Comparison of ENCODE assay signal across 8 cellular contexts in the genomic region with DNA sequence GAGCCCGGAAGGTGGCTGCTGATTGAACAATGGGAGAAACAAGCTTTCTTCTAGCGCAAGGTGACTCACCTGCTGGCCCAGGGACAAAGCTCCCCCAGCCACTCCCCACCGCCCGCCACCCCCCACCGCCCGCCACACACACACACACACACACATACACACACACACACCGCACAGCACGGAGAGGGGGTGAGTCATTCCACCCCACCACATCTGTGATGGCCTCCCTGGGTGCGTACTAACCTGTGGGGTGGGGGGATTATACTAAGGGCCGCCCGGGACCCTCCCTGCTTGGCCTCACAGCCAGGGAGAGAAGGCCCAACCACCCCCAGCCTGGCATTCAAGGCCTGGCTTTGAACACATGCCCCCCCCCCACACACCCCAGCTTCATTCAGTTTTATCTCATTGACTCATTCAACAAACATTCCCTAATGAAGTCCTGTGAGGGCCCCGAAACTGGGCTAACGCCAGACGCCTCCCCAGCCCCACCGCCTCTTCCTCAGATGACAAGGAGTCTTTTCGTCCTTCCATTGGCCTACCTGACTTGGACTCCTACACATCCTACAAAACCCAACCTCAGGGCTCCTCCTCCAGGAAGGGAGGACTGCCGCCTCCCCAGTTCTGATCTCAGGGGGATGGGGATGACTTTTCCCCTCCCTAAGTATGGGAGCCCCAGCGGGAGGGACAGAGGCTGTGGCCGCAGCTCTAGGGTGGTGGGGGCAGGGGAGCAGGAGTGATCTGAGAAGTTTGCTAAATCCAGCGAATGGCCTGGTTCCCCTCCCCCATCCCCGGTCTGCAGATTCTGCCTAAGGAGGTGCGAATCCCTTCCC. TPM values are rescaled to one million over a fixed set of nuclear protein-coding genes. Genes with fewer than 3 reads are reported as not detected.
DNase-seq lines count a peak whose midpoint lies in the region; ATAC-seq and TF ChIP-seq lines count a peak whose summit lies in the region.

No MANE protein-coding gene starts in this region.

- DNase-seq in activated gamma-delta T cell treated with Interleukin-2 at 50 U/mL for 16 hours (peak; percentile 46), activated gamma-delta T cell (lab: John Stamatoyannopoulos, UW) (no peak), glutamatergic neuron (no peak), stomach (peak; percentile 73), NCI-H1105 treated with DMSO at 0.1 percent for 48 hours (lab: John Stamatoyannopoulos, UW) (no peak), left lobe of liver (ENCODE audit: low spot score) (no peak)
- peak; percentile 66 for DNase-seq in activated CD4-positive, alpha-beta memory T cell treated with anti-CD3 and anti-CD28 coated beads, Interleukin-2, amount 10 ng/mL, durations not matched to agents 7 days and 5 days

- no peak for TF ChIP-seq CTCF in glutamatergic neuron (IDR thresholded peaks at IDR 0.05; ENCODE audit: partially characterized antibody, unreplicated experiment)
- no peak for TF ChIP-seq CTCF in stomach (IDR thresholded peaks at IDR 0.05)

- no peaks in the 10 kb centered on the region for H3K9me3 ChIP-seq in stomach

- CTCF ChIA-PET in activated CD4-positive, alpha-beta memory T cell treated with anti-CD3 and anti-CD28 coated beads, Interleukin-2, amount 10 ng/mL, durations not matched to agents 7 days and 5 days (lab: Charles Lee): interaction anchor here (0.6 to 1.9 kb wide), 3 partner anchors 17 to 1551 kb away, joined by 4 to 9 read pairs (median 4); no protein-coding TSS in a partner anchor

- H3K4me1 ChIP-seq in stomach: peaks cover 40 to 55% (median 45%) of the 10 kb centered on the region in 4 donors

- no peaks in the 10 kb centered on the region for H3K9me3 Mint-ChIP-seq in activated CD4-positive, alpha-beta memory T cell treated with anti-CD3 and anti-CD28 coated beads, Interleukin-2, amount 10 ng/mL, durations not matched to agents 7 days and 5 days
- peaks cover 7% of the 10 kb centered on the region for H3K9me3 Mint-ChIP-seq in glutamatergic neuron (ENCODE audit: unreplicated experiment)

- POLR2A ChIA-PET in activated CD4-positive, alpha-beta memory T cell treated with anti-CD3 and anti-CD28 coated beads, Interleukin-2, amount 10 ng/mL, durations not matched to agents 7 days and 5 days (lab: Charles Lee): no interaction called here

- H3K27ac Mint-ChIP-seq in activated CD4-positive, alpha-beta memory T cell treated with anti-CD3 and anti-CD28 coated beads, Interleukin-2, amount 10 ng/mL, durations not matched to agents 7 days and 5 days: no peak overlapping the region
- no peak overlapping the region for H3K27ac Mint-ChIP-seq in glutamatergic neuron (ENCODE audit: unreplicated experiment)

- ATAC-seq in left lobe of liver (no peak), GM21447 (IDR thresholded peaks at IDR 0.05; ENCODE audit: unreplicated experiment) (no peak)

- intact Hi-C loops in stomach (cut with DNase I; ENCODE audit: low total_unique reads): no loop called here

- peaks cover 53 to 100% (median 95%) of the 10 kb centered on the region in 3 donors for H3K27me3 ChIP-seq in stomach

- H3K27ac ChIP-seq in stomach: peak overlapping the region in 4 of 5 donors; percentile 57 to 83 (median 74)

- H3K4me1 Mint-ChIP-seq in activated CD4-positive, alpha-beta memory T cell treated with anti-CD3 and anti-CD28 coated beads, Interleukin-2, amount 10 ng/mL, durations not matched to agents 7 days and 5 days: peaks cover 20% of the 10 kb centered on the region
- H3K4me1 Mint-ChIP-seq in glutamatergic neuron (ENCODE audit: low read depth, unreplicated experiment): peaks cover 9% of the 10 kb centered on the region

- peaks cover 47% of the 10 kb centered on the region for H3K27me3 Mint-ChIP-seq in activated CD4-positive, alpha-beta memory T cell treated with anti-CD3 and anti-CD28 coated beads, Interleukin-2, amount 10 ng/mL, durations not matched to agents 7 days and 5 days
- peaks cover 7% of the 10 kb centered on the region for H3K27me3 Mint-ChIP-seq in glutamatergic neuron (ENCODE audit: unreplicated experiment)

- no peaks in the 10 kb centered on the region for H3K36me3 Mint-ChIP-seq in activated CD4-positive, alpha-beta memory T cell treated with anti-CD3 and anti-CD28 coated beads, Interleukin-2, amount 10 ng/mL, durations not matched to agents 7 days and 5 days (ENCODE audit: low read depth)
- H3K36me3 Mint-ChIP-seq in glutamatergic neuron (ENCODE audit: unreplicated experiment): no peaks in the 10 kb centered on the region

- peak overlapping the region in 3 of 4 donors; percentile 20 to 42 (median 32) for H3K4me3 ChIP-seq in stomach

- no peak for TF ChIP-seq EP300 in stomach (IDR thresholded peaks at IDR 0.05)

- WGBS in stomach, 5 donors: 2 to 5% (median 3%) methylated on average over 12 to 22 of the region's 22 CpGs

- TF ChIP-seq POLR2A in stomach (IDR thresholded peaks at IDR 0.05): no peak

- H3K4me3 Mint-ChIP-seq in activated CD4-positive, alpha-beta memory T cell treated with anti-CD3 and anti-CD28 coated beads, Interleukin-2, amount 10 ng/mL, durations not matched to agents 7 days and 5 days: peak overlapping the region; percentile 26
- peak overlapping the region; percentile 38 for H3K4me3 Mint-ChIP-seq in glutamatergic neuron (ENCODE audit: unreplicated experiment)

- H3K36me3 ChIP-seq in stomach: no peaks in the 10 kb centered on the region

RNA-seq across cellular contexts. Expression of a gene that starts 5.8 kb away (rescaled TPM):
- not detected for total RNA-seq in activated CD4-positive, alpha-beta memory T cell treated with anti-CD3 and anti-CD28 coated beads, Interleukin-2, amount 10 ng/mL, durations not matched to agents 7 days and 5 days
- total RNA-seq in glutamatergic neuron (ENCODE audit: unreplicated experiment) (15.4 TPM), stomach (under 1 TPM in 2 of 5 donors, not detected in 3; 0.29 to 0.37 TPM), left lobe of liver (0.03 TPM)
- polyA plus RNA-seq in stomach: under 1 TPM in 1 of 3 donors, not detected in 2; 0.13 TPM

Comparison
In these comparisons a context has a peak if more than half of its experiments do, and no peak if none do; other contexts are left out.
1. DNase-seq: peak in activated gamma-delta T cell treated with Interleukin-2 at 50 U/mL for 16 hours (single experiment), activated CD4-positive, alpha-beta memory T cell treated with anti-CD3 and anti-CD28 coated beads, Interleukin-2, amount 10 ng/mL, durations not matched to agents 7 days and 5 days (single experiment) and stomach (single experiment); none in activated gamma-delta T cell (single experiment), glutamatergic neuron (single experiment), NCI-H1105 treated with DMSO at 0.1 percent for 48 hours (single experiment) and left lobe of liver (single experiment).
2. RNA of a gene that starts 5.8 kb away (total RNA-seq): 15.4 TPM in glutamatergic neuron (single experiment); 0.03 TPM in left lobe of liver (single experiment), not detected in activated CD4-positive, alpha-beta memory T cell treated with anti-CD3 and anti-CD28 coated beads, Interleukin-2, amount 10 ng/mL, durations not matched to agents 7 days and 5 days and 0.29 to 0.37 TPM in stomach; every median in the first group is over 10 times any median in the second.